ENCODE assay signal across 8 cellular contexts in genomic region chr18:55320399-55321255, GRCh38.
DNase-seq lines count a peak whose midpoint lies in the region; ATAC-seq and TF ChIP-seq lines count a peak whose summit lies in the region.

No MANE protein-coding gene starts in this region.

- CTCF ChIA-PET in Calu3 (lab: Charles Lee), result no interaction called here

- H3K36me3 Mint-ChIP-seq in activated naive CD8-positive, alpha-beta T cell treated with anti-CD3 and anti-CD28 coated beads, Interleukin-2, amount 50 U/mL, for 24 hours (ENCODE audit: low read depth), result peaks cover 3% of the 10 kb centered on the region
- H3K36me3 Mint-ChIP-seq in memory B cell (peaks cover 2% of the 10 kb centered on the region), Calu3 (ENCODE audit: insufficient read depth, unreplicated experiment) (no peaks in the 10 kb centered on the region)

- H3K4me1 Mint-ChIP-seq in activated naive CD8-positive, alpha-beta T cell treated with anti-CD3 and anti-CD28 coated beads, Interleukin-2, amount 50 U/mL, for 24 hours, result peaks cover 18% of the 10 kb centered on the region
- H3K4me1 Mint-ChIP-seq in memory B cell (peaks cover 25% of the 10 kb centered on the region), Calu3 (ENCODE audit: low read depth, unreplicated experiment) (no peaks in the 10 kb centered on the region)

- H3K36me3 ChIP-seq in heart right ventricle (no peaks in the 10 kb centered on the region), uterus (no peaks in the 10 kb centered on the region)

- H3K4me3 ChIP-seq in heart right ventricle (peak overlapping the region; percentile 29 to 79 (median 64)), uterus (peak overlapping the region; percentile 52 to 72)

- H3K4me3 Mint-ChIP-seq in activated naive CD8-positive, alpha-beta T cell treated with anti-CD3 and anti-CD28 coated beads, Interleukin-2, amount 50 U/mL, for 24 hours, result peak overlapping the region; percentile 85
- H3K4me3 Mint-ChIP-seq in memory B cell (peak overlapping the region; percentile 95), Calu3 (ENCODE audit: low read depth, unreplicated experiment) (no peak overlapping the region)

- no peaks in the 10 kb centered on the region for H3K9me3 Mint-ChIP-seq in activated naive CD8-positive, alpha-beta T cell treated with anti-CD3 and anti-CD28 coated beads, Interleukin-2, amount 50 U/mL, for 24 hours
- H3K9me3 Mint-ChIP-seq in memory B cell (no peaks in the 10 kb centered on the region), Calu3 (ENCODE audit: low read depth, unreplicated experiment) (no peaks in the 10 kb centered on the region)

- peaks cover 31% of the 10 kb centered on the region for H3K27me3 Mint-ChIP-seq in activated naive CD8-positive, alpha-beta T cell treated with anti-CD3 and anti-CD28 coated beads, Interleukin-2, amount 50 U/mL, for 24 hours
- H3K27me3 Mint-ChIP-seq in memory B cell (no peaks in the 10 kb centered on the region), Calu3 (ENCODE audit: unreplicated experiment) (peaks cover 7% of the 10 kb centered on the region)

- ATAC-seq in heart right ventricle, result no peak
- no peak for ATAC-seq in left cardiac atrium
- ATAC-seq in activated naive CD8-positive, alpha-beta T cell treated with anti-CD3 and anti-CD28 coated beads, Interleukin-2, amount 50 U/mL, for 24 hours, result no peak
- ATAC-seq in memory B cell (ENCODE audit: low read depth), result peak; percentile 12
- no peak for ATAC-seq in HG02588 (IDR thresholded peaks at IDR 0.05; ENCODE audit: unreplicated experiment)

- H3K27ac ChIP-seq in heart right ventricle (peak overlapping the region; percentile 87 to 98 (median 94)), uterus (peak overlapping the region; percentile 97 to 99)

- WGBS in heart right ventricle, 2 donors, result 29 to 44% methylated on average over 9 of the region's 9 CpGs

- H3K27ac Mint-ChIP-seq in activated naive CD8-positive, alpha-beta T cell treated with anti-CD3 and anti-CD28 coated beads, Interleukin-2, amount 50 U/mL, for 24 hours, result peak overlapping the region; percentile 86
- H3K27ac Mint-ChIP-seq in memory B cell, result peak overlapping the region; percentile 97
- H3K27ac Mint-ChIP-seq in Calu3 (ENCODE audit: unreplicated experiment), result no peak overlapping the region

- H3K4me1 ChIP-seq in heart right ventricle, result peaks cover 2 to 52% (median 39%) of the 10 kb centered on the region in 9 donors
- H3K4me1 ChIP-seq in uterus, result peaks cover 0 to 13% of the 10 kb centered on the region in 2 donors

- H3K9me3 ChIP-seq in heart right ventricle (no peaks in the 10 kb centered on the region), uterus (no peaks in the 10 kb centered on the region)

- intact Hi-C loops in heart right ventricle (cut with DNase I) (loop anchor here in 7 of 10 donors (5.0 to 10.0 kb wide), 13 partner anchors 56 to 1254 kb away; partner anchors contain the start of gene TCF4 (in 4 of the 7)), left cardiac atrium (cut with DNase I) (loop anchor here in 1 of 2 donors (10.0 kb wide), 1 partner anchor 464 kb away; no protein-coding TSS in a partner anchor), uterus (cut with DNase I; ENCODE audit: low total_unique reads) (loop anchor here (5.0 to 10.0 kb wide), 2 partner anchors 84 to 267 kb away; partner anchors contain the start of gene TCF4), Calu3 (cut with micrococcal nuclease; ENCODE audit: unreplicated experiment) (loop anchor here (10.0 kb wide), 1 partner anchor 86 kb away; no protein-coding TSS in a partner anchor)

- H3K27me3 ChIP-seq in heart right ventricle (no peaks in the 10 kb centered on the region), uterus (no peaks in the 10 kb centered on the region)

- DNase-seq in heart right ventricle, result no peak
- DNase-seq in left cardiac atrium, result no peak
- no peak for DNase-seq in activated naive CD8-positive, alpha-beta T cell treated with anti-CD3 and anti-CD28 coated beads, Interleukin-2, amount 50 U/mL, for 24 hours
- no peak for DNase-seq in memory B cell (ENCODE audit: low spot score in 2 of 2)
- no peak for DNase-seq in uterus
- no peak for DNase-seq in activated CD4-positive, alpha-beta T cell treated with anti-CD3 and anti-CD28 coated beads, Interleukin-2, amount 50 U/mL, for 48 hours
- DNase-seq in Calu3, result no peak

- no TSS peak for BruUV-seq in Calu3 (replicated peaks; lab: Mats Ljungman, UMichigan)

- no peak for TF ChIP-seq POLR2A in uterus (IDR thresholded peaks at IDR 0.05)

- TF ChIP-seq CTCF in heart right ventricle (IDR thresholded peaks at IDR 0.05) (no peak), uterus (IDR thresholded peaks at IDR 0.05) (no peak), Calu3 (IDR thresholded peaks at IDR 0.05; ENCODE audit: unreplicated experiment) (no peak)
